1 cellular context compared by ENCODE assay signal in the genomic region with DNA sequence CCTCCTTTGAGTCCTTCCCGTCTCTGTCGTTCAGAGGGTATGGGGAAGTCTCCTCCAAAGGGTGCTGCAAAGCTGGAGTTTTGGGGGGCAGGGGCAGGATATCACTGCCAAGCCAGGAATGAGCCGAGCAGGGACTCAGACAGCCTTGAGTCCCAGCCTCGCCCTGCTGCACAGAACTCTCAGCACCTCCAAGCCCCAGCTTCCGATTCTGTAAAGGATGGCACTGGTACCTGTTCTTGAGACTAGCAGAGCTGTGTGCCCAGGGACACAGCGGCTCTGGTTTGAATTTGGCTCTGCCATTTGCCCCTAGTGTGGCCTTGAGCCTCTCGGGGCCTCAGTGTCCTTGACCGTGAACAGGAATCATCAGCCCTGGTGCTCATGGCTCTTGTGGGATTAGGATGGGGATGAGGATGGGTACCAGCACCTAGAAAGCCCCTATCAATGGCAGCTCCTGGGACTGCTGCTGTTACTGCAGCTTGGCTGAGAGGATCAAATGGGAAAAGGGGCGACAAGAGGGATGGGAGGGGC.
A peak's percentile ranks its signal among the peaks of the same experiment; 100 is the strongest.
TF ChIP-seq lines count a peak whose summit lies in the region.

No MANE protein-coding gene starts in this region.

TF ChIP-seq in HepG2, 621 proteins besides CTCF, POLR2A, EP300 and RAD21 (continued from another document):
- TF ChIP-seq, protein P1, sequence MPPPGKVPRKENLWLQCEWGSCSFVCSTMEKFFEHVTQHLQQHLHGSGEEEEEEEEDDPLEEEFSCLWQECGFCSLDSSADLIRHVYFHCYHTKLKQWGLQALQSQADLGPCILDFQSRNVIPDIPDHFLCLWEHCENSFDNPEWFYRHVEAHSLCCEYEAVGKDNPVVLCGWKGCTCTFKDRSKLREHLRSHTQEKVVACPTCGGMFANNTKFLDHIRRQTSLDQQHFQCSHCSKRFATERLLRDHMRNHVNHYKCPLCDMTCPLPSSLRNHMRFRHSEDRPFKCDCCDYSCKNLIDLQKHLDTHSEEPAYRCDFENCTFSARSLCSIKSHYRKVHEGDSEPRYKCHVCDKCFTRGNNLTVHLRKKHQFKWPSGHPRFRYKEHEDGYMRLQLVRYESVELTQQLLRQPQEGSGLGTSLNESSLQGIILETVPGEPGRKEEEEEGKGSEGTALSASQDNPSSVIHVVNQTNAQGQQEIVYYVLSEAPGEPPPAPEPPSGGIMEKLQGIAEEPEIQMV (CRISPR knock-in tag; IDR thresholded peaks at IDR 0.05; ENCODE audit: low read depth) = no peak
- TF ChIP-seq ELF4 (CRISPR knock-in tag; IDR thresholded peaks at IDR 0.05; ENCODE audit: borderline replicate concordance) = no peak
- 0 out of 2 replicates have a peak, but pooled peaks have one; percentile 21 for TF ChIP-seq NR2F6 (IDR thresholded peaks at IDR 0.05)
- TF ChIP-seq NR2F6 (CRISPR knock-in tag; IDR thresholded peaks at IDR 0.05) = 0 out of 2 replicates have a peak, but pooled peaks have one; percentile 41
- no peak for TF ChIP-seq ZNF747 (CRISPR knock-in tag; IDR thresholded peaks at IDR 0.05; ENCODE audit: borderline replicate concordance)
- TF ChIP-seq MTA3 (CRISPR knock-in tag; IDR thresholded peaks at IDR 0.05) = no peak
- TF ChIP-seq BCL6 (CRISPR knock-in tag; IDR thresholded peaks at IDR 0.05) = peak; percentile 64
- no peak for TF ChIP-seq ZNF773 (CRISPR knock-in tag; IDR thresholded peaks at IDR 0.05; ENCODE audit: borderline replicate concordance)
- TF ChIP-seq ZNF552 (CRISPR knock-in tag; IDR thresholded peaks at IDR 0.05; ENCODE audit: borderline replicate concordance) = no peak
- TF ChIP-seq, protein P2, sequence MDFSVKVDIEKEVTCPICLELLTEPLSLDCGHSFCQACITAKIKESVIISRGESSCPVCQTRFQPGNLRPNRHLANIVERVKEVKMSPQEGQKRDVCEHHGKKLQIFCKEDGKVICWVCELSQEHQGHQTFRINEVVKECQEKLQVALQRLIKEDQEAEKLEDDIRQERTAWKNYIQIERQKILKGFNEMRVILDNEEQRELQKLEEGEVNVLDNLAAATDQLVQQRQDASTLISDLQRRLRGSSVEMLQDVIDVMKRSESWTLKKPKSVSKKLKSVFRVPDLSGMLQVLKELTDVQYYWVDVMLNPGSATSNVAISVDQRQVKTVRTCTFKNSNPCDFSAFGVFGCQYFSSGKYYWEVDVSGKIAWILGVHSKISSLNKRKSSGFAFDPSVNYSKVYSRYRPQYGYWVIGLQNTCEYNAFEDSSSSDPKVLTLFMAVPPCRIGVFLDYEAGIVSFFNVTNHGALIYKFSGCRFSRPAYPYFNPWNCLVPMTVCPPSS (IDR thresholded peaks at IDR 0.05) = no peak
